12 cellular contexts compared by ENCODE assay signal in the genomic region with DNA sequence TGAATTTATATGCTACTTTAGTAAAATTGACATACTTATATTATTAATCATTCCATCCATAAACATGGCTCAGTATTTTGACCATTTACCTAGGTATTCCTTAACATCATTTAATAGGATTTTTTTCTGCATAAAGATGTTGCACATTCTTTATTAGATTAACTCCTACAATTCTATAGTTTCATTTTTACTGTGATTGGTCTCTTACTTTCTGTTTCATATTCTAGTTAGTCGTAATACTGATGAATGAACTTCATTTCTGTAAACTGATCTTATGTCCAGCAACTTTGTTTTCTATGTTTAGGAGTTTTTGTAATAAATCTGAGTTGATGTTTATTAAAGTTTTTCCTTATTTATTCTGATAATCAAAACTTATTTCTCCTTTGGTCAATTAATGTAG.
DNase-seq lines count a peak whose midpoint lies in the region; ATAC-seq, FAIRE-seq and TF ChIP-seq lines count a peak whose summit lies in the region.
"Had no signal": no experiment of that assay in that cellular context is flagged by ENCODE, and none has a peak within 500 bp of the region (broad histone marks: within the 10 kb centered on the region; RNA-seq: fewer than 3 reads in every experiment).

No MANE protein-coding gene starts in this region.

- peaks cover 4% of the 10 kb centered on the region for H3F3A ChIP-seq in PC-3 (ENCODE audit: low read length, unreplicated experiment)

- H2AFZ ChIP-seq in PC-3 (ENCODE audit: low read length) (no peak overlapping the region; the same call in 1 of the 2 replicates), mesenchymal stem cell (ENCODE audit: low read depth, low read length) (no peak overlapping the region)

- H3K79me2 ChIP-seq in PC-3 (ENCODE audit: low read length), result no peaks in the 10 kb centered on the region

- peak overlapping the region; percentile 74 for H3K4me2 ChIP-seq in PC-3 (ENCODE audit: low read length)
- H3K4me2 ChIP-seq in mesenchymal stem cell (ENCODE audit: low read length, poor library complexity, severe bottlenecking), result no peak overlapping the region

- DNase-seq in PC-3 (peak; percentile 2), SHP77 (lab: John Stamatoyannopoulos, UW) (no peak), mesenchymal stem cell (no peak), HTR-8/SVneo (ENCODE audit: insufficient read length, low spot score) (no peak)
- no peak for DNase-seq in stimulated activated naive CD4-positive, alpha-beta T cell treated with Interleukin-2 at 50 U/mL for 16 hours (lab: John Stamatoyannopoulos, UW)
- DNase-seq: left cardiac atrium, NCI-H1417 treated with DMSO at 0.1 percent for 48 hours, ovary had no signal

- H3K18ac ChIP-seq in mesenchymal stem cell (ENCODE audit: low read depth in 1 of 2, low read length in 2 of 2), result no peak overlapping the region

- no peaks in the 10 kb centered on the region for H3K79me1 ChIP-seq in mesenchymal stem cell (replicated peaks; ENCODE audit: low read length, poor library complexity, severe bottlenecking)

- no peak overlapping the region for H3K14ac ChIP-seq in mesenchymal stem cell (ENCODE audit: low read length in 2 of 2)

- no peaks in the 10 kb centered on the region for H4K20me1 ChIP-seq in PC-3 (ENCODE audit: low read length)

- peaks cover 29% of the 10 kb centered on the region for H3K4me1 ChIP-seq in PC-3 (ENCODE audit: insufficient read depth, low read length)
- no peaks in the 10 kb centered on the region for H3K4me1 ChIP-seq in mesenchymal stem cell (ENCODE audit: control insufficient read depth, insufficient read depth, low read depth, low read length)

- no peak overlapping the region for H2AK5ac ChIP-seq in mesenchymal stem cell (ENCODE audit: low read length, severe bottlenecking)

- no peak overlapping the region for H3K23ac ChIP-seq in mesenchymal stem cell (ENCODE audit: low read length in 2 of 2)

- H3K9me3 ChIP-seq in PC-3 (ENCODE audit: low read length), result no peaks in the 10 kb centered on the region
- no peaks in the 10 kb centered on the region for H3K9me3 ChIP-seq in mesenchymal stem cell (ENCODE audit: control insufficient read depth, low read length)
- H3K9me3 ChIP-seq: ovary, thoracic aorta had no signal

- H2BK120ac ChIP-seq in mesenchymal stem cell (ENCODE audit: low read depth, low read length), result no peak overlapping the region

- intact Hi-C loops in PC-3 (cut with micrococcal nuclease), result no loop called here

- peak overlapping the region; percentile 15; the same call in 1 of the 2 replicates for H3K4me3 ChIP-seq in PC-3 (ENCODE audit: low read length)
- no peak overlapping the region for H3K4me3 ChIP-seq in mesenchymal stem cell (ENCODE audit: insufficient read depth in 1 of 2, low read depth in 1 of 2, low read length in 2 of 2)
- H3K4me3 ChIP-seq: ovary, thoracic aorta had no signal

- H3K9ac ChIP-seq in PC-3 (ENCODE audit: low read length) (no peak overlapping the region), mesenchymal stem cell (ENCODE audit: low read length) (no peak overlapping the region)

- no peaks in the 10 kb centered on the region for H3K9me2 ChIP-seq in PC-3 (replicated peaks; ENCODE audit: low read length)

- H2BK12ac ChIP-seq in mesenchymal stem cell (ENCODE audit: low read length in 2 of 2), result no peak overlapping the region

- ATAC-seq in GM18511 (IDR thresholded peaks at IDR 0.05; ENCODE audit: unreplicated experiment) (peak; percentile 75), GM21367 (IDR thresholded peaks at IDR 0.05; ENCODE audit: unreplicated experiment) (peak; percentile 79), HG03045 (IDR thresholded peaks at IDR 0.05; ENCODE audit: unreplicated experiment) (peak; percentile 69), PC-3 (no peak)
- ATAC-seq: left cardiac atrium had no signal

- no peak overlapping the region for H2BK5ac ChIP-seq in mesenchymal stem cell (ENCODE audit: low read depth, low read length, poor library complexity, severe bottlenecking)

- H3K27me3 ChIP-seq in PC-3 (ENCODE audit: low read length) (no peaks in the 10 kb centered on the region), mesenchymal stem cell (ENCODE audit: control insufficient read depth in 1 of 2, insufficient read depth in 1 of 2, low read length in 2 of 2) (no peaks in the 10 kb centered on the region)
- H3K27me3 ChIP-seq: ovary had no signal

- H3K36me3 ChIP-seq in PC-3 (ENCODE audit: low read depth, low read length) (no peaks in the 10 kb centered on the region), mesenchymal stem cell (ENCODE audit: control insufficient read depth in 1 of 2, insufficient read depth in 2 of 2, low read depth in 1 of 2, low read length in 2 of 2) (no peaks in the 10 kb centered on the region)
- H3K36me3 ChIP-seq: ovary, thoracic aorta had no signal

- no peak overlapping the region for H4K8ac ChIP-seq in mesenchymal stem cell (ENCODE audit: low read length)

- no peak for TF ChIP-seq CTCF in PC-3 (conservative IDR thresholded peaks at IDR 0.05; ENCODE audit: low read depth, low read length)

- CTCF ChIA-PET in PC-3 (lab: Charles Lee), result no interaction called here

- no TSS peak for BruUV-seq in PC-3 (replicated peaks; lab: Mats Ljungman, UMichigan)

- no peak overlapping the region for H4K91ac ChIP-seq in mesenchymal stem cell (ENCODE audit: low read length)

- POLR2A ChIA-PET in PC-3 (lab: Charles Lee; ENCODE audit: unreplicated experiment), result no interaction called here

- no peak for FAIRE-seq in HTR-8/SVneo (lab: Jason Lieb, UNC)

- H2BK15ac ChIP-seq in mesenchymal stem cell (ENCODE audit: low read depth, poor library complexity, severe bottlenecking), result no peak overlapping the region

- no CpG with 5 or more reads among the region's 1 CpG for WGBS in mesenchymal stem cell

- no peak overlapping the region for H3K4ac ChIP-seq in mesenchymal stem cell (ENCODE audit: low read depth in 1 of 2, low read length in 2 of 2)

- H3K27ac ChIP-seq in PC-3 (ENCODE audit: low read length), result peak overlapping the region; percentile 26
- no peak overlapping the region for H3K27ac ChIP-seq in mesenchymal stem cell (ENCODE audit: low read length, poor library complexity, severe bottlenecking)
- H3K27ac ChIP-seq: ovary, thoracic aorta had no signal
